Comparison of ENCODE assay signal across 23 cellular contexts in genomic region chr1:230490436-230490835, GRCh38.
"Had no signal": no experiment of that assay in that cellular context is flagged by ENCODE, and none has a peak within 500 bp of the region (broad histone marks: within the 10 kb centered on the region; RNA-seq: fewer than 3 reads in every experiment).

No MANE protein-coding gene starts in this region.

- H3K27ac Mint-ChIP-seq: dendritic cell treated with granulocyte-macrophage colony-stimulating factor and Interleukin-4, amounts not matched to agents 40 ng/mL and 50 ng/mL, for 4 days; effector memory CD8-positive, alpha-beta T cell; endodermal cell; mesothelial cell of epicardium had no signal

- ATAC-seq: effector memory CD8-positive, alpha-beta T cell; esophagus mucosa; gastrocnemius medialis; left cardiac atrium; left lung; left ventricle myocardium superior; lower lobe of right lung; mucosa of descending colon had no signal

- H3K4me3 Mint-ChIP-seq: dendritic cell treated with granulocyte-macrophage colony-stimulating factor and Interleukin-4, amounts not matched to agents 40 ng/mL and 50 ng/mL, for 4 days; effector memory CD8-positive, alpha-beta T cell; endodermal cell; mesothelial cell of epicardium had no signal

- DNase-seq: colonic mucosa; cortex of kidney; effector CD8-positive, alpha-beta T cell; effector memory CD8-positive, alpha-beta T cell; endodermal cell; erythroblast; esophagus squamous epithelium; foreskin fibroblast; foreskin melanocyte; gastrocnemius medialis; glutamatergic neuron; head of caudate nucleus; heart right ventricle; hippocampal formation; left cardiac atrium; left lung; left ventricle myocardium superior; lower lobe of right lung; mesenchymal stem cell; mucosa of descending colon had no signal

- H3K36me3 Mint-ChIP-seq: mesothelial cell of epicardium had no signal

- H3K9me3 Mint-ChIP-seq: effector memory CD8-positive, alpha-beta T cell; endodermal cell; mesothelial cell of epicardium had no signal

- H3K4me1 Mint-ChIP-seq: mesothelial cell of epicardium had no signal
